8 cellular contexts compared by ENCODE assay signal in genomic region chr1:161192476-161193465, GRCh38. TPM values are rescaled to one million over a fixed set of nuclear protein-coding genes. Genes with fewer than 3 reads are reported as not detected.
DNase-seq lines count a peak whose midpoint lies in the region; ATAC-seq, FAIRE-seq and TF ChIP-seq lines count a peak whose summit lies in the region.

No MANE protein-coding gene starts in this region.

- H3K4me2 ChIP-seq in GM12878 (ENCODE audit: control insufficient read depth, insufficient read depth), result no peak overlapping the region

- no peak overlapping the region for H3K9ac ChIP-seq in GM12878 (ENCODE audit: control insufficient read depth, insufficient read depth, low read length)

- in situ Hi-C loops in GM12878 (cut with MboI), result loop anchor here (10.0 kb wide), 1 partner anchor 552 kb away; the partner anchor contains the start of gene DUSP12

- H3K9me3 Mint-ChIP-seq in immature natural killer cell, result no peaks in the 10 kb centered on the region

- peaks cover 19% of the 10 kb centered on the region for H3K4me1 ChIP-seq in GM12878 (ENCODE audit: control insufficient read depth, insufficient read depth, low read length)

- intact Hi-C loops in GM12878 (cut with micrococcal nuclease; ENCODE audit: unreplicated experiment), result loop anchor here (1.0 kb wide), 3 partner anchors 33 to 190 kb away; no protein-coding TSS in a partner anchor

- no TSS peak for BruUV-seq in GM12878 (replicated peaks; lab: Mats Ljungman, UMichigan)

- peak overlapping the region; percentile 73 to 94 (median 91) for H3K27ac Mint-ChIP-seq in immature natural killer cell

- H3K27me3 ChIP-seq in GM12878 (replicated peaks in 1 of 2; ENCODE audit: control insufficient read depth in 2 of 2, insufficient read depth in 2 of 2, low read length in 1 of 2), result no peaks in the 10 kb centered on the region

- FAIRE-seq in TTC549 (lab: Jason Lieb, UNC), result peak; percentile 94
- FAIRE-seq in GM12878 (lab: Jason Lieb, UNC), result peak; percentile 88

- H3K4me1 Mint-ChIP-seq in immature natural killer cell, result peaks cover 60 to 66% of the 10 kb centered on the region in 2 donors

- H4K20me1 ChIP-seq in GM12878 (ENCODE audit: control insufficient read depth, insufficient read depth), result no peaks in the 10 kb centered on the region

- no peaks in the 10 kb centered on the region for H3K36me3 ChIP-seq in GM12878 (ENCODE audit: control insufficient read depth in 2 of 2, insufficient read depth in 2 of 2, low read length in 1 of 2)

- no peak overlapping the region for H3K4me3 ChIP-seq in GM12878

- DNase-seq in EL, result peak; percentile 68
- peak; percentile 59 for DNase-seq in NCI-H2107 (lab: John Stamatoyannopoulos, UW)
- DNase-seq in GM12878 (ENCODE audit: low read depth, low spot score), result no peak
- DNase-seq in immature natural killer cell, result peak; percentile 64 to 75 (median 71)
- peak; percentile 28 to 46 for DNase-seq in stimulated activated CD4-positive, alpha-beta T cell treated with anti-CD3 and anti-CD28 coated beads, Interleukin-15, amount 100 ng/mL, for 1 hour (ENCODE audit: low read depth in 1 of 2, low spot score in 1 of 2)

- ATAC-seq in HG02759 (IDR thresholded peaks at IDR 0.05; ENCODE audit: unreplicated experiment) (peak; percentile 61), GM12878 (peak; percentile 94), GM21737 (IDR thresholded peaks at IDR 0.05; ENCODE audit: unreplicated experiment) (no peak)

- H3K27ac ChIP-seq in GM12878 (ENCODE audit: control insufficient read depth, insufficient read depth), result no peak overlapping the region

- no peak for TF ChIP-seq POLR2A in GM12878 (IDR thresholded peaks at IDR 0.05; ENCODE audit: low read depth, low read length)

- POLR2A ChIA-PET in GM12878 (lab: Charles Lee), result interaction anchor here (1.7 to 3.3 kb wide), 2 partner anchors 10 to 33 kb away, joined by 9 to 18 read pairs; partner anchors contain the start of genes NDUFS2 and TOMM40L

- no peaks in the 10 kb centered on the region for H3K36me3 Mint-ChIP-seq in immature natural killer cell

- peak overlapping the region; percentile 82 for H2AFZ ChIP-seq in GM12878 (ENCODE audit: control insufficient read depth, low read depth, low read length)

- peak; percentile 89 to 95 (median 89) for TF ChIP-seq CTCF in GM12878 (IDR thresholded peaks at IDR 0.05 in 2 of 3, conservative IDR thresholded peaks at IDR 0.05 in 1 of 3; ENCODE audit: control insufficient read depth in 2 of 3, extremely low read depth in 1 of 3, insufficient read depth in 1 of 3, low read depth in 3 of 3, low read length in 3 of 3)

- SMC1A ChIA-PET in GM12878 (lab: Charles Lee; ENCODE audit: uncharacterized antibody, unreplicated experiment), result interaction anchor here (0.9 to 5.3 kb wide), 13 partner anchors 11 to 546 kb away, joined by 3 to 55 read pairs (median 6); partner anchors contain the start of genes NDUFS2, PPOX and TOMM40L

- CTCF ChIA-PET in GM12878 (lab: Yijun Ruan, JAX), result interaction anchor here (1.0 to 7.0 kb wide), 20 partner anchors 10 to 549 kb away, joined by 3 to 164 read pairs (median 10); partner anchors contain the start of genes APOA2, CFAP126, NDUFS2 and PPOX

- 51% methylated on average over 15 of the region's 15 CpGs for WGBS in GM12878 (ENCODE audit: insufficient coverage, insufficient replicate concordance, low lambda C conversion rate, missing lambda C conversion rate)

- TF ChIP-seq EP300 in GM12878 (IDR thresholded peaks at IDR 0.05; ENCODE audit: borderline replicate concordance in 1 of 2, control insufficient read depth in 1 of 2, low read depth in 2 of 2, low read length in 2 of 2), result no peak

- peak overlapping the region; percentile 21 to 69 (median 62) for H3K4me3 Mint-ChIP-seq in immature natural killer cell

- H3K79me2 ChIP-seq in GM12878 (ENCODE audit: control insufficient read depth, insufficient read depth, low read length), result no peaks in the 10 kb centered on the region

- H3K27me3 Mint-ChIP-seq in immature natural killer cell (ENCODE audit: low read depth in 3 of 3), result peaks cover 0 to 2% (median 0%) of the 10 kb centered on the region in 3 donors

- peak; percentile 84 for TF ChIP-seq RAD21 in GM12878 (IDR thresholded peaks at IDR 0.05; ENCODE audit: insufficient read depth, low read depth, low read length)

- RAD21 ChIA-PET in GM12878 (lab: Charles Lee; ENCODE audit: unreplicated experiment), result interaction anchor here (1.4 to 7.2 kb wide), 7 partner anchors 12 to 189 kb away, joined by 4 to 55 read pairs (median 6); partner anchors contain the start of genes APOA2 and TOMM40L

- no peaks in the 10 kb centered on the region for H3K9me3 ChIP-seq in GM12878 (replicated peaks; ENCODE audit: control insufficient read depth, insufficient read depth, low read length)

RNA-seq across cellular contexts. Expression of gene ADAMTS4, which starts 6.1 kb away (rescaled TPM):
- total RNA-seq in GM12878 (2013; cell fraction: nucleolus; rRNA removed), result 0.05 and 0.10 TPM in 2 replicates
- total RNA-seq in GM12878 (2014; rRNA removed) (0.06 and 0.11 TPM in 2 replicates), GM12878 (2014; rRNA removed; fragmentation: Illumina TruSeq; extraction: Trizol) (0.04 and 0.05 TPM in 2 replicates), GM12878 (2021) (0.05 and 0.13 TPM in 2 replicates)
- polyA plus RNA-seq in GM12878 (2011; ENCODE audit: low read depth), result 0.04 TPM
- polyA plus RNA-seq in GM12878 (2011; rRNA removed) (0.05 and 0.09 TPM in 2 replicates), GM12878 (2014; fragmentation: Illumina TruSeq; extraction: Trizol) (0.01 and 0.02 TPM in 2 replicates), GM12878 (2014; fragmentation: Nextera tagmentation; extraction: Ambion mirVana) (under 1 TPM in 1 of 2 experiments, not detected in 1; 0.07 TPM), GM12878 (2014; rRNA removed) (0.05 and 0.06 TPM in 2 replicates), GM12878 (2016; fragmentation: Nextera tagmentation; extraction: Ambion mirVana) (under 1 TPM in 1 of 2 experiments, not detected in 1; 0.03 TPM), immature natural killer cell (under 1 TPM in 2 of 3 donors, not detected in 1; 0.10 to 0.29 TPM)
- 0.03 TPM in 2 replicates for polyA plus RNA-seq in GM12878 (2011; cell fraction: cytosol; rRNA removed)
- 0.06 and 0.07 TPM in 2 replicates for polyA plus RNA-seq in GM12878 (2011; cell fraction: nucleus; rRNA removed)
- polyA plus RNA-seq in GM12878 (2012), result 0.05 and 0.08 TPM in 2 replicates
- 0.15 and 0.29 TPM in 2 replicates for polyA minus RNA-seq in GM12878 (2011; rRNA and poly(A)+ RNA removed)
- polyA minus RNA-seq in GM12878 (2011; cell fraction: cytosol; rRNA and poly(A)+ RNA removed), result 0.13 and 0.21 TPM in 2 replicates
- polyA minus RNA-seq in GM12878 (2011; cell fraction: nucleus; rRNA and poly(A)+ RNA removed), result 0.36 and 0.67 TPM in 2 replicates

RNA-seq across cellular contexts. Expression of gene NDUFS2, which starts 9.4 kb away (rescaled TPM):
- total RNA-seq in GM12878 (2013; cell fraction: nucleolus; rRNA removed), result 61.8 and 68.8 TPM in 2 replicates
- 160 and 182 TPM in 2 replicates for total RNA-seq in GM12878 (2014; rRNA removed)
- total RNA-seq in GM12878 (2014; rRNA removed; fragmentation: Illumina TruSeq; extraction: Trizol), result 135 and 136 TPM in 2 replicates
- 78.7 and 79.9 TPM in 2 replicates for total RNA-seq in GM12878 (2021)
- polyA plus RNA-seq in GM12878 (2011; ENCODE audit: low read depth), result 73.6 TPM
- 154 and 186 TPM in 2 replicates for polyA plus RNA-seq in GM12878 (2011; rRNA removed)
- 161 and 199 TPM in 2 replicates for polyA plus RNA-seq in GM12878 (2011; cell fraction: cytosol; rRNA removed)
- 138 and 144 TPM in 2 replicates for polyA plus RNA-seq in GM12878 (2011; cell fraction: nucleus; rRNA removed)
- 106 and 107 TPM in 2 replicates for polyA plus RNA-seq in GM12878 (2012)
- polyA plus RNA-seq in GM12878 (2014; fragmentation: Illumina TruSeq; extraction: Trizol), result 135 and 147 TPM in 2 replicates
- 10 to 100 TPM; 66.5 to 93.9 TPM for polyA plus RNA-seq in GM12878 (2014; fragmentation: Nextera tagmentation; extraction: Ambion mirVana)
- polyA plus RNA-seq in GM12878 (2014; rRNA removed), result 186 and 190 TPM in 2 replicates
- polyA plus RNA-seq in GM12878 (2016; fragmentation: Nextera tagmentation; extraction: Ambion mirVana), result 100 to 1,000 TPM; 203 to 215 TPM
- polyA minus RNA-seq in GM12878 (2011; rRNA and poly(A)+ RNA removed), result 145 and 211 TPM in 2 replicates
- 48.6 and 58.0 TPM in 2 replicates for polyA minus RNA-seq in GM12878 (2011; cell fraction: cytosol; rRNA and poly(A)+ RNA removed)
- 58.3 and 81.3 TPM in 2 replicates for polyA minus RNA-seq in GM12878 (2011; cell fraction: nucleus; rRNA and poly(A)+ RNA removed)
- 100 to 1,000 TPM in 1 of 3 donors, 10 to 100 TPM in 2; 59.6 to 117 (median 99.1) TPM for polyA plus RNA-seq in immature natural killer cell

RNA-seq across cellular contexts. Expression of gene B4GALT3, which starts 15.5 kb away (rescaled TPM):
- total RNA-seq in GM12878 (2013; cell fraction: nucleolus; rRNA removed), result 25.3 and 32.1 TPM in 2 replicates
- total RNA-seq in GM12878 (2014; rRNA removed) (44.7 and 48.4 TPM in 2 replicates), GM12878 (2014; rRNA removed; fragmentation: Illumina TruSeq; extraction: Trizol) (27.7 and 30.1 TPM in 2 replicates), GM12878 (2021) (36.5 and 40.2 TPM in 2 replicates)
- polyA plus RNA-seq in GM12878 (2011; ENCODE audit: low read depth), result 47.6 TPM
- polyA plus RNA-seq in GM12878 (2011; rRNA removed) (13.4 and 28.8 TPM in 2 replicates), GM12878 (2014; fragmentation: Illumina TruSeq; extraction: Trizol) (31.5 and 45.1 TPM in 2 replicates), GM12878 (2014; fragmentation: Nextera tagmentation; extraction: Ambion mirVana) (10 to 100 TPM; 27.1 to 39.7 TPM), GM12878 (2014; rRNA removed) (57.6 and 62.3 TPM in 2 replicates), GM12878 (2016; fragmentation: Nextera tagmentation; extraction: Ambion mirVana) (10 to 100 TPM; 45.8 to 58.9 TPM), immature natural killer cell (10 to 100 TPM; 38.7 to 68.0 (median 49.6) TPM)
- 42.8 and 45.3 TPM in 2 replicates for polyA plus RNA-seq in GM12878 (2011; cell fraction: cytosol; rRNA removed)
- polyA plus RNA-seq in GM12878 (2011; cell fraction: nucleus; rRNA removed), result 73.8 and 89.0 TPM in 2 replicates
- 45.0 and 48.5 TPM in 2 replicates for polyA plus RNA-seq in GM12878 (2012)
- 17.6 and 20.0 TPM in 2 replicates for polyA minus RNA-seq in GM12878 (2011; rRNA and poly(A)+ RNA removed)
- polyA minus RNA-seq in GM12878 (2011; cell fraction: cytosol; rRNA and poly(A)+ RNA removed), result 14.8 and 17.2 TPM in 2 replicates
- 19.0 and 24.4 TPM in 2 replicates for polyA minus RNA-seq in GM12878 (2011; cell fraction: nucleus; rRNA and poly(A)+ RNA removed)

RNA-seq across cellular contexts. Expression of gene FCER1G, which starts 22.3 kb away (rescaled TPM):
- not detected in 2 replicates for total RNA-seq in GM12878 (2013; cell fraction: nucleolus; rRNA removed)
- total RNA-seq in GM12878 (2014; rRNA removed), result 0.45 TPM in 1 of 2 replicates, not detected in the other
- 0.40 and 0.92 TPM in 2 replicates for total RNA-seq in GM12878 (2014; rRNA removed; fragmentation: Illumina TruSeq; extraction: Trizol)
- 0.56 and 1.2 TPM in 2 replicates for total RNA-seq in GM12878 (2021)
- 3.2 TPM for polyA plus RNA-seq in GM12878 (2011; ENCODE audit: low read depth)
- polyA plus RNA-seq in GM12878 (2011; rRNA removed), result 1.1 and 1.4 TPM in 2 replicates
- 1.1 and 1.2 TPM in 2 replicates for polyA plus RNA-seq in GM12878 (2011; cell fraction: cytosol; rRNA removed)
- polyA plus RNA-seq in GM12878 (2011; cell fraction: nucleus; rRNA removed), result 1.3 and 1.5 TPM in 2 replicates
- 2.5 and 2.9 TPM in 2 replicates for polyA plus RNA-seq in GM12878 (2012)
- 1.5 and 1.6 TPM in 2 replicates for polyA plus RNA-seq in GM12878 (2014; fragmentation: Illumina TruSeq; extraction: Trizol)
- polyA plus RNA-seq in GM12878 (2014; fragmentation: Nextera tagmentation; extraction: Ambion mirVana), result 1 to 10 TPM; 1.1 to 1.3 TPM
- 0.88 and 1.9 TPM in 2 replicates for polyA plus RNA-seq in GM12878 (2014; rRNA removed)
- under 1 TPM; 0.48 to 0.71 TPM for polyA plus RNA-seq in GM12878 (2016; fragmentation: Nextera tagmentation; extraction: Ambion mirVana)
- 0.66 and 0.93 TPM in 2 replicates for polyA minus RNA-seq in GM12878 (2011; rRNA and poly(A)+ RNA removed)
- not detected in 2 replicates for polyA minus RNA-seq in GM12878 (2011; cell fraction: cytosol; rRNA and poly(A)+ RNA removed)
- not detected in 2 replicates for polyA minus RNA-seq in GM12878 (2011; cell fraction: nucleus; rRNA and poly(A)+ RNA removed)
- polyA plus RNA-seq in immature natural killer cell, result 1,000 to 10,000 TPM; 1,827 to 3,702 (median 3,300) TPM

RNA-seq across cellular contexts. Expression of gene PPOX, which starts 26.5 kb away (rescaled TPM):
- total RNA-seq in GM12878 (2013; cell fraction: nucleolus; rRNA removed), result 31.9 and 34.9 TPM in 2 replicates
- total RNA-seq in GM12878 (2014; rRNA removed) (21.1 and 28.1 TPM in 2 replicates), GM12878 (2014; rRNA removed; fragmentation: Illumina TruSeq; extraction: Trizol) (10.9 and 12.5 TPM in 2 replicates), GM12878 (2021) (19.7 and 20.0 TPM in 2 replicates)
- polyA plus RNA-seq in GM12878 (2011; ENCODE audit: low read depth), result 12.5 TPM
- polyA plus RNA-seq in GM12878 (2011; rRNA removed) (12.4 and 20.5 TPM in 2 replicates), GM12878 (2014; fragmentation: Illumina TruSeq; extraction: Trizol) (9.8 and 11.3 TPM in 2 replicates), GM12878 (2014; fragmentation: Nextera tagmentation; extraction: Ambion mirVana) (10 to 100 TPM in 1 of 2 experiments, 1 to 10 TPM in 1; 8.9 to 16.3 TPM), GM12878 (2014; rRNA removed) (20.6 and 21.4 TPM in 2 replicates), GM12878 (2016; fragmentation: Nextera tagmentation; extraction: Ambion mirVana) (10 to 100 TPM; 25.2 to 31.5 TPM), immature natural killer cell (10 to 100 TPM; 18.2 to 30.1 (median 21.9) TPM)
- polyA plus RNA-seq in GM12878 (2011; cell fraction: cytosol; rRNA removed), result 17.9 and 25.4 TPM in 2 replicates
- 80.2 and 100 TPM in 2 replicates for polyA plus RNA-seq in GM12878 (2011; cell fraction: nucleus; rRNA removed)
- 22.1 and 24.6 TPM in 2 replicates for polyA plus RNA-seq in GM12878 (2012)
- 10.1 and 17.2 TPM in 2 replicates for polyA minus RNA-seq in GM12878 (2011; rRNA and poly(A)+ RNA removed)
- polyA minus RNA-seq in GM12878 (2011; cell fraction: cytosol; rRNA and poly(A)+ RNA removed), result 5.9 and 10.7 TPM in 2 replicates
- polyA minus RNA-seq in GM12878 (2011; cell fraction: nucleus; rRNA and poly(A)+ RNA removed), result 18.3 and 23.5 TPM in 2 replicates
